16 cellular contexts compared by ENCODE assay signal in genomic region chr12:71159260-71159659, GRCh38. TPM values are rescaled to one million over a fixed set of nuclear protein-coding genes. Genes with fewer than 3 reads are reported as not detected.
DNase-seq lines count a peak whose midpoint lies in the region; ATAC-seq, FAIRE-seq and TF ChIP-seq lines count a peak whose summit lies in the region.
"Had no signal": no experiment of that assay in that cellular context is flagged by ENCODE, and none has a peak within 500 bp of the region (broad histone marks: within the 10 kb centered on the region; RNA-seq: fewer than 3 reads in every experiment).

No MANE protein-coding gene starts in this region.

- 0 out of 2 replicates have a peak overlapping the region, but pooled peaks have one; percentile 48 for H3K4me2 ChIP-seq in HepG2 (ENCODE audit: low read depth, low read length)

- no peak overlapping the region for H3K4me3 ChIP-seq in HepG2 (replicated peaks in 1 of 3; ENCODE audit: insufficient read depth in 1 of 3, low read depth in 2 of 3, low read length in 3 of 3)
- no peak overlapping the region for H3K4me3 ChIP-seq in tibial nerve
- H3K4me3 ChIP-seq: GM23248 had no signal

- TF ChIP-seq RAD21 in HepG2 (CRISPR knock-in tag; IDR thresholded peaks at IDR 0.05), result no peak

- H3K27ac Mint-ChIP-seq in MCF 10A (ENCODE audit: low read depth, unreplicated experiment), result no peak overlapping the region

- no peaks in the 10 kb centered on the region for H3K9me3 Mint-ChIP-seq in MCF 10A (ENCODE audit: unreplicated experiment)

- peak overlapping the region; percentile 54 for H3K27ac ChIP-seq in HepG2 (ENCODE audit: extremely low read length, insufficient read depth, low read length)
- peak overlapping the region in 3 of 4 donors; percentile 67 to 82 (median 73) for H3K27ac ChIP-seq in tibial nerve
- H3K27ac ChIP-seq: GM23248 had no signal

- H3K27me3 Mint-ChIP-seq in MCF 10A (ENCODE audit: insufficient read depth, unreplicated experiment), result no peaks in the 10 kb centered on the region

- POLR2A ChIA-PET in HepG2 (lab: Yijun Ruan, JAX), result no interaction called here
- POLR2A ChIA-PET in MCF 10A (lab: Yijun Ruan, JAX), result no interaction called here

- TF ChIP-seq EP300 in HepG2 (IDR thresholded peaks at IDR 0.05; ENCODE audit: low read depth in 2 of 2, low read length in 2 of 2) (peak in 1 of 2 experiments; percentile 56; a peak in 2 of 4 replicates), HepG2 (CRISPR knock-in tag; IDR thresholded peaks at IDR 0.05; ENCODE audit: borderline replicate concordance) (no peak), tibial nerve (IDR thresholded peaks at IDR 0.05) (no peak)

- H3K4me1 Mint-ChIP-seq in MCF 10A (ENCODE audit: insufficient read depth, unreplicated experiment), result peaks cover 13% of the 10 kb centered on the region

- H3K36me3 ChIP-seq in HepG2 (replicated peaks in 1 of 2; ENCODE audit: control insufficient read depth in 1 of 2, insufficient read depth in 2 of 2, low read length in 2 of 2), result no peaks in the 10 kb centered on the region
- no peaks in the 10 kb centered on the region for H3K36me3 ChIP-seq in tibial nerve

- H3K79me2 ChIP-seq in HepG2 (ENCODE audit: insufficient read depth, low read length), result no peaks in the 10 kb centered on the region

- DNase-seq in DMS53 (lab: John Stamatoyannopoulos, UW) (peak; percentile 16), DMS53 treated with DMSO at 0.1 percent for 48 hours (lab: John Stamatoyannopoulos, UW; ENCODE audit: unreplicated experiment) (no peak), NCI-H748 treated with DMSO at 0.1 percent for 48 hours (lab: John Stamatoyannopoulos, UW) (peak; percentile 29), HepG2 (ENCODE audit: low spot score) (peak; percentile 45), tibial nerve (ENCODE audit: low spot score in 2 of 2) (no peak), MCF 10A (ENCODE audit: unreplicated experiment) (no peak), midbrain (lab: John Stamatoyannopoulos, UW) (no peak), NCI-H526 (lab: John Stamatoyannopoulos, UW) (no peak)
- DNase-seq: GM23248, NCI-H1048, NCI-H2171 treated with DMSO at 0.1 percent for 48 hours, NCI-H524 treated with DMSO at 0.1 percent for 48 hours had no signal

- H3K36me3 Mint-ChIP-seq in MCF 10A (ENCODE audit: insufficient read depth, unreplicated experiment), result no peaks in the 10 kb centered on the region

- ATAC-seq in HepG2, result peak; percentile 16; the same call in 1 of the 3 replicates
- ATAC-seq: HCT116, SK-N-SH treated with all-trans-retinoic acid at 6 μM for 48 hours had no signal

- no peaks in the 10 kb centered on the region for H4K20me1 ChIP-seq in HepG2 (ENCODE audit: insufficient read depth, low read length)

- no peaks in the 10 kb centered on the region for H3K9me3 ChIP-seq in HepG2 (ENCODE audit: low read length)
- no peaks in the 10 kb centered on the region for H3K9me3 ChIP-seq in tibial nerve

- H3K9ac ChIP-seq in HepG2 (ENCODE audit: insufficient read depth, low read depth, low read length), result no peak overlapping the region
- H3K9ac ChIP-seq: GM23248 had no signal

- CTCF ChIA-PET in HepG2 (lab: Yijun Ruan, JAX; ENCODE audit: low intra/inter-chr PET ratio, low total read pairs), result no interaction called here
- CTCF ChIA-PET in MCF 10A (lab: Yijun Ruan, JAX), result interaction anchor here (0.6 kb wide), 1 partner anchor 21 kb away, joined by 3 read pairs; no protein-coding TSS in a partner anchor

- H3K4me1 ChIP-seq in HepG2 (ENCODE audit: insufficient read depth, low read length) (peaks cover 96% of the 10 kb centered on the region), tibial nerve (peaks cover 0 to 30% (median 5%) of the 10 kb centered on the region in 4 donors)

- BruUV-seq in HepG2 (replicated peaks; lab: Mats Ljungman, UMichigan) (no TSS peak), MCF 10A (replicated peaks; lab: Mats Ljungman, UMichigan) (no TSS peak)

- no peak for TF ChIP-seq POLR2A in HepG2 (IDR thresholded peaks at IDR 0.05; ENCODE audit: insufficient read depth in 1 of 2, low read depth in 2 of 2, low read length in 2 of 2)
- no peak for TF ChIP-seq POLR2A in tibial nerve (IDR thresholded peaks at IDR 0.05)

- no peak for FAIRE-seq in HepG2 (lab: Jason Lieb, UNC)
- FAIRE-seq: A204.1 had no signal

- H3K4me3 Mint-ChIP-seq in MCF 10A (ENCODE audit: unreplicated experiment), result no peak overlapping the region

- H3K27me3 ChIP-seq in HepG2 (ENCODE audit: control insufficient read depth in 1 of 2, insufficient read depth in 2 of 2, low read length in 2 of 2) (no peaks in the 10 kb centered on the region), tibial nerve (no peaks in the 10 kb centered on the region)

- in situ Hi-C loops in HepG2 (cut with HindIII; ENCODE audit: extremely low pct_ligation_motif_present, low pct_unique_long_range_greater_than_20kb), result no loop called here

- TF ChIP-seq CTCF in HepG2 (CRISPR knock-in tag; IDR thresholded peaks at IDR 0.05) (no peak), tibial nerve (IDR thresholded peaks at IDR 0.05) (no peak), MCF 10A (IDR thresholded peaks at IDR 0.05; ENCODE audit: unreplicated experiment) (no peak)

- intact Hi-C loops in HepG2 (cut with micrococcal nuclease; ENCODE audit: unreplicated experiment) (loop anchor here (2.0 to 10.0 kb wide), 2 partner anchors 20 to 276 kb away; partner anchors contain the start of gene LGR5), MCF 10A (cut with micrococcal nuclease) (no loop called here)

- H2AFZ ChIP-seq in HepG2 (ENCODE audit: low read length), result no peak overlapping the region
- H2AFZ ChIP-seq: GM23248 had no signal

TF ChIP-seq in HepG2, 621 proteins besides CTCF, POLR2A, EP300 and RAD21 (continues in another document):
- TF ChIP-seq FOXJ3 (CRISPR knock-in tag; IDR thresholded peaks at IDR 0.05; ENCODE audit: borderline replicate concordance) (peak; percentile 31; the same call in 1 of the 2 replicates), SOX13 (IDR thresholded peaks at IDR 0.05) (no peak), SOX13 (CRISPR knock-in tag; conservative IDR thresholded peaks at IDR 0.05 in 1 of 2, IDR thresholded peaks at IDR 0.05 in 1 of 2) (peak in 1 of 2 experiments; percentile 12; a peak in 1 of 4 replicates), SOX6 (IDR thresholded peaks at IDR 0.05) (no peak), SOX6 (CRISPR knock-in tag; IDR thresholded peaks at IDR 0.05) (no peak), MXD1 (CRISPR knock-in tag; IDR thresholded peaks at IDR 0.05) (no peak), FOXP1 (IDR thresholded peaks at IDR 0.05) (no peak), FOXP1 (CRISPR knock-in tag; IDR thresholded peaks at IDR 0.05) (peak; percentile 30; the same call in 1 of the 2 replicates), SIX1 (CRISPR knock-in tag; IDR thresholded peaks at IDR 0.05; ENCODE audit: borderline replicate concordance) (peak; percentile 41; the same call in 1 of the 2 replicates), BCL6 (CRISPR knock-in tag; IDR thresholded peaks at IDR 0.05) (peak; percentile 61; the same call in 1 of the 2 replicates), ZFYVE20 (CRISPR knock-in tag; IDR thresholded peaks at IDR 0.05; ENCODE audit: borderline replicate concordance, low read depth) (no peak), ONECUT2 (CRISPR knock-in tag; IDR thresholded peaks at IDR 0.05) (peak; percentile 89), ZNF713 (CRISPR knock-in tag; IDR thresholded peaks at IDR 0.05) (no peak), KDM2A (CRISPR knock-in tag; IDR thresholded peaks at IDR 0.05; ENCODE audit: borderline replicate concordance, low read depth) (no peak), PHF20 (CRISPR knock-in tag; IDR thresholded peaks at IDR 0.05) (no peak), ZNF780A (CRISPR knock-in tag; IDR thresholded peaks at IDR 0.05) (no peak)
- TF ChIP-seq, protein P1, sequence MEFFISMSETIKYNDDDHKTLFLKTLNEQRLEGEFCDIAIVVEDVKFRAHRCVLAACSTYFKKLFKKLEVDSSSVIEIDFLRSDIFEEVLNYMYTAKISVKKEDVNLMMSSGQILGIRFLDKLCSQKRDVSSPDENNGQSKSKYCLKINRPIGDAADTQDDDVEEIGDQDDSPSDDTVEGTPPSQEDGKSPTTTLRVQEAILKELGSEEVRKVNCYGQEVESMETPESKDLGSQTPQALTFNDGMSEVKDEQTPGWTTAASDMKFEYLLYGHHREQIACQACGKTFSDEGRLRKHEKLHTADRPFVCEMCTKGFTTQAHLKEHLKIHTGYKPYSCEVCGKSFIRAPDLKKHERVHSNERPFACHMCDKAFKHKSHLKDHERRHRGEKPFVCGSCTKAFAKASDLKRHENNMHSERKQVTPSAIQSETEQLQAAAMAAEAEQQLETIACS (CRISPR knock-in tag; IDR thresholded peaks at IDR 0.05), result no peak

RNA-seq across cellular contexts. Expression of gene TSPAN8, which starts 1.5 kb away (rescaled TPM):
- total RNA-seq in HepG2 (2016; rRNA removed; fragmentation: Illumina TruSeq; extraction: Trizol) (3.2 and 3.9 TPM in 2 replicates), tibial nerve (10 to 100 TPM; 23.1 to 80.6 (median 39.9) TPM), MCF 10A (2022) (not detected in 2 replicates)
- 1.5 and 1.9 TPM in 2 replicates for total RNA-seq in HepG2 (2016; cell fraction: cytosol; rRNA removed; fragmentation: Illumina TruSeq; extraction: Trizol; ENCODE audit: low read depth)
- total RNA-seq in HepG2 (2016; cell fraction: insoluble cytoplasmic fraction; rRNA removed; fragmentation: Illumina TruSeq; extraction: Trizol), result 3.2 and 3.7 TPM in 2 replicates
- total RNA-seq in HepG2 (2016; cell fraction: membrane; rRNA removed; fragmentation: Illumina TruSeq; extraction: Trizol), result 2.6 and 4.1 TPM in 2 replicates
- total RNA-seq in HepG2 (2016; cell fraction: nucleus; rRNA removed; fragmentation: Illumina TruSeq; extraction: Trizol), result 2.5 and 2.8 TPM in 2 replicates
- 2.0 and 3.4 TPM in 2 replicates for polyA plus RNA-seq in HepG2 (2011; rRNA removed)
- polyA plus RNA-seq in HepG2 (2011; cell fraction: cytosol; rRNA removed), result 1.8 and 2.0 TPM in 2 replicates
- 0.50 and 0.56 TPM in 2 replicates for polyA plus RNA-seq in HepG2 (2011; cell fraction: nucleus; rRNA removed)
- polyA plus RNA-seq in HepG2 (2012), result 4.2 and 4.4 TPM in 2 replicates
- 2.0 and 2.6 TPM in 2 replicates for polyA plus RNA-seq in HepG2 (2016; cell fraction: cytosol; fragmentation: Illumina TruSeq; extraction: Trizol; ENCODE audit: low read depth)
- polyA plus RNA-seq in HepG2 (2016; cell fraction: insoluble cytoplasmic fraction; fragmentation: Illumina TruSeq; extraction: Trizol; ENCODE audit: low read depth), result 3.7 and 4.0 TPM in 2 replicates
- 1.8 and 2.3 TPM in 2 replicates for polyA plus RNA-seq in HepG2 (2016; cell fraction: membrane; fragmentation: Illumina TruSeq; extraction: Trizol; ENCODE audit: low read depth)
- 2.8 and 5.2 TPM in 2 replicates for polyA plus RNA-seq in HepG2 (2016; cell fraction: nucleus; fragmentation: Illumina TruSeq; extraction: Trizol; ENCODE audit: insufficient read depth, low read depth)
- polyA minus RNA-seq in HepG2 (2011; rRNA and poly(A)+ RNA removed; ENCODE audit: low replicate concordance), result 0.50 and 36.3 TPM in 2 replicates
- 1.4 TPM in 1 of 2 replicates, not detected in the other for polyA minus RNA-seq in HepG2 (2011; cell fraction: cytosol; rRNA and poly(A)+ RNA removed)
- polyA minus RNA-seq in HepG2 (2011; cell fraction: nucleus; rRNA and poly(A)+ RNA removed), result 0.99 and 2.1 TPM in 2 replicates
- total RNA-seq: GM23248, HT1080 had no signal
- polyA plus RNA-seq: GM23248 had no signal

Comparison
In these comparisons a context has a peak if more than half of its experiments do, and no peak if none do; other contexts are left out.
1. DNase-seq: peak in DMS53 (single experiment), NCI-H748 treated with DMSO at 0.1 percent for 48 hours (single experiment) and HepG2 (single experiment); none in DMS53 treated with DMSO at 0.1 percent for 48 hours (single experiment), tibial nerve (0 of 2), MCF 10A (single experiment), midbrain (single experiment) and NCI-H526 (0 of 2).